ENCODE assay signal across 1 cellular context in genomic region chr14:100663528-100664052, GRCh38.
A peak's percentile ranks its signal among the peaks of the same experiment; 100 is the strongest.
TF ChIP-seq lines count a peak whose summit lies in the region.

No MANE protein-coding gene starts in this region.

TF ChIP-seq in K562, 482 proteins besides CTCF, POLR2A, EP300 and RAD21 (continued from another document):
- TF ChIP-seq STAG1 (CRISPR knock-in tag; IDR thresholded peaks at IDR 0.05; ENCODE audit: borderline replicate concordance), result no peak
- TF ChIP-seq ZBTB17 (CRISPR knock-in tag; IDR thresholded peaks at IDR 0.05), result peak; percentile 95
- no peak for TF ChIP-seq KAT8 (IDR thresholded peaks at IDR 0.05; ENCODE audit: low read depth)
- TF ChIP-seq ZNF146 (CRISPR knock-in tag; IDR thresholded peaks at IDR 0.05; ENCODE audit: unreplicated experiment), result no peak
- TF ChIP-seq ZC3H11A (IDR thresholded peaks at IDR 0.05; ENCODE audit: low read depth, low read length), result no peak
- no peak for TF ChIP-seq ZNF75A (CRISPR knock-in tag; IDR thresholded peaks at IDR 0.05)
- peak in 1 of 2 experiments; percentile 86; a peak in 2 of 4 replicates for TF ChIP-seq MLLT1 (IDR thresholded peaks at IDR 0.05)
- TF ChIP-seq EWSR1 (IDR thresholded peaks at IDR 0.05; ENCODE audit: borderline replicate concordance, low read depth, partially characterized antibody), result no peak
- TF ChIP-seq DDX20 (tag; IDR thresholded peaks at IDR 0.05; ENCODE audit: low read depth), result no peak
- TF ChIP-seq, protein P1, sequence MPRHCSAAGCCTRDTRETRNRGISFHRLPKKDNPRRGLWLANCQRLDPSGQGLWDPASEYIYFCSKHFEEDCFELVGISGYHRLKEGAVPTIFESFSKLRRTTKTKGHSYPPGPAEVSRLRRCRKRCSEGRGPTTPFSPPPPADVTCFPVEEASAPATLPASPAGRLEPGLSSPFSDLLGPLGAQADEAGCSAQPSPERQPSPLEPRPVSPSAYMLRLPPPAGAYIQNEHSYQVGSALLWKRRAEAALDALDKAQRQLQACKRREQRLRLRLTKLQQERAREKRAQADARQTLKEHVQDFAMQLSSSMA (CRISPR knock-in tag; IDR thresholded peaks at IDR 0.05), result no peak
- TF ChIP-seq, protein P2, sequence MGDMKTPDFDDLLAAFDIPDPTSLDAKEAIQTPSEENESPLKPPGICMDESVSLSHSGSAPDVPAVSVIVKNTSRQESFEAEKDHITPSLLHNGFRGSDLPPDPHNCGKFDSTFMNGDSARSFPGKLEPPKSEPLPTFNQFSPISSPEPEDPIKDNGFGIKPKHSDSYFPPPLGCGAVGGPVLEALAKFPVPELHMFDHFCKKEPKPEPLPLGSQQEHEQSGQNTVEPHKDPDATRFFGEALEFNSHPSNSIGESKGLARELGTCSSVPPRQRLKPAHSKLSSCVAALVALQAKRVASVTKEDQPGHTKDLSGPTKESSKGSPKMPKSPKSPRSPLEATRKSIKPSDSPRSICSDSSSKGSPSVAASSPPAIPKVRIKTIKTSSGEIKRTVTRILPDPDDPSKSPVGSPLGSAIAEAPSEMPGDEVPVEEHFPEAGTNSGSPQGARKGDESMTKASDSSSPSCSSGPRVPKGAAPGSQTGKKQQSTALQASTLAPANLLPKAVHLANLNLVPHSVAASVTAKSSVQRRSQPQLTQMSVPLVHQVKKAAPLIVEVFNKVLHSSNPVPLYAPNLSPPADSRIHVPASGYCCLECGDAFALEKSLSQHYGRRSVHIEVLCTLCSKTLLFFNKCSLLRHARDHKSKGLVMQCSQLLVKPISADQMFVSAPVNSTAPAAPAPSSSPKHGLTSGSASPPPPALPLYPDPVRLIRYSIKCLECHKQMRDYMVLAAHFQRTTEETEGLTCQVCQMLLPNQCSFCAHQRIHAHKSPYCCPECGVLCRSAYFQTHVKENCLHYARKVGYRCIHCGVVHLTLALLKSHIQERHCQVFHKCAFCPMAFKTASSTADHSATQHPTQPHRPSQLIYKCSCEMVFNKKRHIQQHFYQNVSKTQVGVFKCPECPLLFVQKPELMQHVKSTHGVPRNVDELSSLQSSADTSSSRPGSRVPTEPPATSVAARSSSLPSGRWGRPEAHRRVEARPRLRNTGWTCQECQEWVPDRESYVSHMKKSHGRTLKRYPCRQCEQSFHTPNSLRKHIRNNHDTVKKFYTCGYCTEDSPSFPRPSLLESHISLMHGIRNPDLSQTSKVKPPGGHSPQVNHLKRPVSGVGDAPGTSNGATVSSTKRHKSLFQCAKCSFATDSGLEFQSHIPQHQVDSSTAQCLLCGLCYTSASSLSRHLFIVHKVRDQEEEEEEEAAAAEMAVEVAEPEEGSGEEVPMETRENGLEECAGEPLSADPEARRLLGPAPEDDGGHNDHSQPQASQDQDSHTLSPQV (IDR thresholded peaks at IDR 0.05), result 0 out of 2 replicates have a peak, but pooled peaks have one; percentile 12
